ENCODE assay signal across 9 cellular contexts in genomic region chr3:196322-197153, GRCh38. TPM values are rescaled to one million over a fixed set of nuclear protein-coding genes. Genes with fewer than 3 reads are reported as not detected.
A peak's percentile ranks its signal among the peaks of the same experiment; 100 is the strongest.
DNase-seq lines count a peak whose midpoint lies in the region; ATAC-seq, FAIRE-seq and TF ChIP-seq lines count a peak whose summit lies in the region.
"Had no signal": no experiment of that assay in that cellular context is flagged by ENCODE, and none has a peak within 500 bp of the region (broad histone marks: within the 10 kb centered on the region; RNA-seq: fewer than 3 reads in every experiment).

CHL1 (plus strand) TSS chr3:196763; CDS start chr3:319777, 123,014 bp downstream.

- no peaks in the 10 kb centered on the region for H3K4me1 Mint-ChIP-seq in activated CD8-positive, alpha-beta T cell treated with anti-CD3 and anti-CD28 coated beads, Interleukin-2, amount 10 ng/mL, durations not matched to agents 7 days and 5 days (ENCODE audit: low read depth)
- H3K4me1 Mint-ChIP-seq in activated CD8-positive, alpha-beta T cell treated with anti-CD3 and anti-CD28 coated beads for 36 hours (ENCODE audit: low read depth): no peaks in the 10 kb centered on the region
- H3K4me1 Mint-ChIP-seq in effector memory CD8-positive, alpha-beta T cell (ENCODE audit: low read depth in 2 of 2): peaks cover 0 to 2% of the 10 kb centered on the region in 2 donors

- no peaks in the 10 kb centered on the region for H3K79me2 ChIP-seq in HepG2 (ENCODE audit: insufficient read depth, low read length)

- no peak within 1 kb of the TSS for H2AFZ ChIP-seq in HepG2 (ENCODE audit: low read length)

- H3K4me1 ChIP-seq in HepG2 (ENCODE audit: insufficient read depth, low read length) (no peaks in the 10 kb centered on the region), thymus (ENCODE audit: control insufficient read depth, insufficient read depth, low read length) (no peaks in the 10 kb centered on the region)

- H3K36me3 Mint-ChIP-seq in activated CD8-positive, alpha-beta T cell treated with anti-CD3 and anti-CD28 coated beads, Interleukin-2, amount 10 ng/mL, durations not matched to agents 7 days and 5 days (ENCODE audit: low read depth): peaks cover 4% of the 10 kb centered on the region
- H3K36me3 Mint-ChIP-seq in activated CD8-positive, alpha-beta T cell treated with anti-CD3 and anti-CD28 coated beads for 36 hours (ENCODE audit: low read depth): no peaks in the 10 kb centered on the region
- no peaks in the 10 kb centered on the region for H3K36me3 Mint-ChIP-seq in effector memory CD8-positive, alpha-beta T cell (ENCODE audit: insufficient read depth)

- TF ChIP-seq EP300 in HepG2 (IDR thresholded peaks at IDR 0.05; ENCODE audit: low read depth in 2 of 2, low read length in 2 of 2) (no peak), HepG2 (CRISPR knock-in tag; IDR thresholded peaks at IDR 0.05; ENCODE audit: borderline replicate concordance) (no peak)

- no peaks in the 10 kb centered on the region for H4K20me1 ChIP-seq in HepG2 (ENCODE audit: insufficient read depth, low read length)

- H3K27me3 ChIP-seq in HepG2 (ENCODE audit: control insufficient read depth in 1 of 2, insufficient read depth in 2 of 2, low read length in 2 of 2): peaks cover 0 to 7% of the 10 kb centered on the region in 2 experiments; a peak in 3 of 5 replicates
- peaks cover 26% of the 10 kb centered on the region for H3K27me3 ChIP-seq in thymus (ENCODE audit: control insufficient read depth, insufficient read depth)

- CTCF ChIA-PET in activated CD8-positive, alpha-beta T cell treated with anti-CD3 and anti-CD28 coated beads, Interleukin-2, amount 10 ng/mL, durations not matched to agents 7 days and 5 days (lab: Charles Lee): no interaction called here
- CTCF ChIA-PET in activated CD8-positive, alpha-beta T cell treated with anti-CD3 and anti-CD28 coated beads for 36 hours (lab: Charles Lee): no interaction called here
- CTCF ChIA-PET in HepG2 (lab: Yijun Ruan, JAX; ENCODE audit: low intra/inter-chr PET ratio, low total read pairs): no interaction called here

- TF ChIP-seq POLR2A in HepG2 (IDR thresholded peaks at IDR 0.05; ENCODE audit: insufficient read depth in 1 of 2, low read depth in 2 of 2, low read length in 2 of 2): no peak

- no peak for TF ChIP-seq RAD21 in HepG2 (CRISPR knock-in tag; IDR thresholded peaks at IDR 0.05)

- H3K27ac Mint-ChIP-seq in activated CD8-positive, alpha-beta T cell treated with anti-CD3 and anti-CD28 coated beads, Interleukin-2, amount 10 ng/mL, durations not matched to agents 7 days and 5 days: peak within 1 kb of the TSS; percentile 5
- no peak within 1 kb of the TSS for H3K27ac Mint-ChIP-seq in activated CD8-positive, alpha-beta T cell treated with anti-CD3 and anti-CD28 coated beads for 36 hours
- no peak within 1 kb of the TSS for H3K27ac Mint-ChIP-seq in effector memory CD8-positive, alpha-beta T cell

- H3K4me3 Mint-ChIP-seq in activated CD8-positive, alpha-beta T cell treated with anti-CD3 and anti-CD28 coated beads, Interleukin-2, amount 10 ng/mL, durations not matched to agents 7 days and 5 days: no peak within 1 kb of the TSS
- H3K4me3 Mint-ChIP-seq in activated CD8-positive, alpha-beta T cell treated with anti-CD3 and anti-CD28 coated beads for 36 hours: no peak within 1 kb of the TSS
- no peak within 1 kb of the TSS for H3K4me3 Mint-ChIP-seq in effector memory CD8-positive, alpha-beta T cell

- ATAC-seq in activated CD8-positive, alpha-beta T cell treated with anti-CD3 and anti-CD28 coated beads, Interleukin-2, amount 10 ng/mL, durations not matched to agents 7 days and 5 days: no peak
- ATAC-seq in activated CD8-positive, alpha-beta T cell treated with anti-CD3 and anti-CD28 coated beads for 36 hours: no peak
- peak; percentile 40; the same call in 1 of the 3 replicates for ATAC-seq in HepG2
- ATAC-seq in effector memory CD8-positive, alpha-beta T cell (replicated peaks): no peak

- DNase-seq in activated CD8-positive, alpha-beta T cell treated with anti-CD3 and anti-CD28 coated beads, Interleukin-2, amount 10 ng/mL, durations not matched to agents 7 days and 5 days: no peak
- no peak for DNase-seq in activated CD8-positive, alpha-beta T cell treated with anti-CD3 and anti-CD28 coated beads for 36 hours
- DNase-seq in HepG2 (ENCODE audit: low spot score) (no peak), NCI-H2171 (lab: John Stamatoyannopoulos, UW) (no peak), H4 (ENCODE audit: low spot score) (no peak)
- no peak for DNase-seq in effector memory CD8-positive, alpha-beta T cell

- H3K27me3 Mint-ChIP-seq in activated CD8-positive, alpha-beta T cell treated with anti-CD3 and anti-CD28 coated beads, Interleukin-2, amount 10 ng/mL, durations not matched to agents 7 days and 5 days (ENCODE audit: low read depth): peaks cover 16% of the 10 kb centered on the region
- peaks cover 24% of the 10 kb centered on the region for H3K27me3 Mint-ChIP-seq in activated CD8-positive, alpha-beta T cell treated with anti-CD3 and anti-CD28 coated beads for 36 hours
- peaks cover 6 to 17% of the 10 kb centered on the region in 2 donors for H3K27me3 Mint-ChIP-seq in effector memory CD8-positive, alpha-beta T cell

- in situ Hi-C loops in HepG2 (cut with HindIII; ENCODE audit: extremely low pct_ligation_motif_present, low pct_unique_long_range_greater_than_20kb): no loop called here

- peak within 1 kb of the TSS; percentile 85 for H3K27ac ChIP-seq in angular gyrus (ENCODE audit: low read depth, low read length)
- no peak within 1 kb of the TSS for H3K27ac ChIP-seq in HepG2 (ENCODE audit: extremely low read length, insufficient read depth, low read length)
- no peak within 1 kb of the TSS for H3K27ac ChIP-seq in thymus (ENCODE audit: low read depth)

- no peak for FAIRE-seq in HepG2 (lab: Jason Lieb, UNC)
- FAIRE-seq: TTC549 had no signal

- H3K4me3 ChIP-seq in HepG2 (replicated peaks in 1 of 3; ENCODE audit: insufficient read depth in 1 of 3, low read depth in 2 of 3, low read length in 3 of 3): no peak within 1 kb of the TSS
- H3K4me3 ChIP-seq in thymus (ENCODE audit: low read length): peak within 1 kb of the TSS; percentile 17

- POLR2A ChIA-PET in activated CD8-positive, alpha-beta T cell treated with anti-CD3 and anti-CD28 coated beads, Interleukin-2, amount 10 ng/mL, durations not matched to agents 7 days and 5 days (lab: Charles Lee): no interaction called here
- POLR2A ChIA-PET in activated CD8-positive, alpha-beta T cell treated with anti-CD3 and anti-CD28 coated beads for 36 hours (lab: Charles Lee): no interaction called here
- POLR2A ChIA-PET in HepG2 (lab: Yijun Ruan, JAX): no interaction called here

- no peaks in the 10 kb centered on the region for H3K36me3 ChIP-seq in HepG2 (replicated peaks in 1 of 2; ENCODE audit: control insufficient read depth in 1 of 2, insufficient read depth in 2 of 2, low read length in 2 of 2)
- no peaks in the 10 kb centered on the region for H3K36me3 ChIP-seq in thymus (ENCODE audit: control insufficient read depth, insufficient read depth)

- no peak within 1 kb of the TSS for H3K9ac ChIP-seq in HepG2 (ENCODE audit: insufficient read depth, low read depth, low read length)

- H3K9me3 ChIP-seq in HepG2 (ENCODE audit: low read length) (no peaks in the 10 kb centered on the region), thymus (ENCODE audit: control insufficient read depth) (no peaks in the 10 kb centered on the region)

- no peak for TF ChIP-seq CTCF in activated CD8-positive, alpha-beta T cell treated with anti-CD3 and anti-CD28 coated beads for 36 hours (IDR thresholded peaks at IDR 0.05)
- no peak for TF ChIP-seq CTCF in HepG2 (CRISPR knock-in tag; IDR thresholded peaks at IDR 0.05)

- 27% methylated on average over 30 of the region's 64 CpGs for WGBS in HepG2 (ENCODE audit: low lambda C conversion rate)
- 4% methylated on average over 64 of the region's 64 CpGs for WGBS in thymus

- no TSS peak for BruUV-seq in HepG2 (replicated peaks; lab: Mats Ljungman, UMichigan)

- H3K9me3 Mint-ChIP-seq in activated CD8-positive, alpha-beta T cell treated with anti-CD3 and anti-CD28 coated beads, Interleukin-2, amount 10 ng/mL, durations not matched to agents 7 days and 5 days (ENCODE audit: insufficient read depth): no peaks in the 10 kb centered on the region
- H3K9me3 Mint-ChIP-seq in activated CD8-positive, alpha-beta T cell treated with anti-CD3 and anti-CD28 coated beads for 36 hours: no peaks in the 10 kb centered on the region
- H3K9me3 Mint-ChIP-seq in effector memory CD8-positive, alpha-beta T cell: no peaks in the 10 kb centered on the region

- H3K4me2 ChIP-seq in HepG2 (ENCODE audit: low read depth, low read length): no peak within 1 kb of the TSS

- intact Hi-C loops in activated CD8-positive, alpha-beta T cell treated with anti-CD3 and anti-CD28 coated beads for 36 hours (cut with micrococcal nuclease): no loop called here
- intact Hi-C loops in HepG2 (cut with micrococcal nuclease; ENCODE audit: unreplicated experiment): no loop called here

RNA-seq across cellular contexts. Expression of gene CHL1, which starts in this region (rescaled TPM):
- not detected for total RNA-seq in activated CD8-positive, alpha-beta T cell treated with anti-CD3 and anti-CD28 coated beads, Interleukin-2, amount 10 ng/mL, durations not matched to agents 7 days and 5 days
- total RNA-seq in activated CD8-positive, alpha-beta T cell treated with anti-CD3 and anti-CD28 coated beads for 36 hours: not detected
- not detected in 2 replicates for total RNA-seq in HepG2 (2016; rRNA removed; fragmentation: Illumina TruSeq; extraction: Trizol)
- total RNA-seq in HepG2 (2016; cell fraction: cytosol; rRNA removed; fragmentation: Illumina TruSeq; extraction: Trizol; ENCODE audit: low read depth): not detected in 2 replicates
- total RNA-seq in HepG2 (2016; cell fraction: insoluble cytoplasmic fraction; rRNA removed; fragmentation: Illumina TruSeq; extraction: Trizol): not detected in 2 replicates
- not detected in 2 replicates for total RNA-seq in HepG2 (2016; cell fraction: membrane; rRNA removed; fragmentation: Illumina TruSeq; extraction: Trizol)
- not detected in 2 replicates for total RNA-seq in HepG2 (2016; cell fraction: nucleus; rRNA removed; fragmentation: Illumina TruSeq; extraction: Trizol)
- polyA plus RNA-seq in HepG2 (2011; rRNA removed) (not detected in 2 replicates), thymus (1.5 TPM)
- 0.14 TPM in 1 of 2 replicates, not detected in the other for polyA plus RNA-seq in HepG2 (2011; cell fraction: cytosol; rRNA removed)
- polyA plus RNA-seq in HepG2 (2011; cell fraction: nucleus; rRNA removed): not detected in 2 replicates
- polyA plus RNA-seq in HepG2 (2012): not detected in 2 replicates
- not detected in 2 replicates for polyA plus RNA-seq in HepG2 (2016; cell fraction: cytosol; fragmentation: Illumina TruSeq; extraction: Trizol; ENCODE audit: low read depth)
- polyA plus RNA-seq in HepG2 (2016; cell fraction: insoluble cytoplasmic fraction; fragmentation: Illumina TruSeq; extraction: Trizol; ENCODE audit: low read depth): not detected in 2 replicates
- not detected in 2 replicates for polyA plus RNA-seq in HepG2 (2016; cell fraction: membrane; fragmentation: Illumina TruSeq; extraction: Trizol; ENCODE audit: low read depth)
- polyA plus RNA-seq in HepG2 (2016; cell fraction: nucleus; fragmentation: Illumina TruSeq; extraction: Trizol; ENCODE audit: insufficient read depth, low read depth): not detected in 2 replicates
- polyA minus RNA-seq in HepG2 (2011; rRNA and poly(A)+ RNA removed; ENCODE audit: low replicate concordance): not detected in 2 replicates
- polyA minus RNA-seq in HepG2 (2011; cell fraction: cytosol; rRNA and poly(A)+ RNA removed): not detected in 2 replicates
- polyA minus RNA-seq in HepG2 (2011; cell fraction: nucleus; rRNA and poly(A)+ RNA removed): not detected in 2 replicates
- 9.6 and 14.3 TPM in 2 replicates for total RNA-seq in H4 (2014; rRNA removed; shearing (Covaris generic))

Comparison
In these comparisons a context has a peak if more than half of its experiments do, and no peak if none do; other contexts are left out.
1. RNA of gene CHL1 (total RNA-seq): 9.6 to 14.3 TPM in H4; not detected in activated CD8-positive, alpha-beta T cell treated with anti-CD3 and anti-CD28 coated beads, Interleukin-2, amount 10 ng/mL, durations not matched to agents 7 days and 5 days, not detected in activated CD8-positive, alpha-beta T cell treated with anti-CD3 and anti-CD28 coated beads for 36 hours and not detected in HepG2; every median in the first group is over 10 times any median in the second.
2. Peak in ATAC-seq in HepG2; RNA of the gene not detected or under 1 TPM.